Comparison of ENCODE assay signal across 20 cellular contexts in the genomic region with DNA sequence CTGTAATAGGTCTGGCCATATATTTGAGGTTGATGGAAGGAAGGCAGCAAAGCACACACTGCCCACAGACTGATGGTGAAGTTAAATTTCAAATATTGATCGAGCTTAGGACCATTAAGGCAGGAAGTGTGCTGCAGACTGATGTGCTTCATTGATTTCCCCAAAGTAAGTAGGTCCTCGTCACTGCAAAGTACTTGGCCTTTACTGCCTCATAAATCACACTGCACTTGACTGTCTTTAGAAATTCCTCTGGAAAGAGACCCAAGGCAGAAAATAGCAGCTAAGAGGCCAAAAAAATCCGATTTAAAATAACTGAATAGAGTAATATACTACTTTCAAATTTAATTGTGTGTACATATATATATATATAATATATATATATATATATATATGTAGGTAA.
"Had no signal": no experiment of that assay in that cellular context is flagged by ENCODE, and none has a peak within 500 bp of the region (broad histone marks: within the 10 kb centered on the region; RNA-seq: fewer than 3 reads in every experiment).

No MANE protein-coding gene starts in this region.

- H3K27ac Mint-ChIP-seq: mesothelial cell of epicardium; progenitor cell of endocrine pancreas; stimulated activated memory B cell treated with anti-CD40 and anti-IgM and Interleukin-4, amounts not matched to agents 10 μg/mL and 1 μg/mL and 100 μg/mL, for 72 hours; stimulated activated naive CD8-positive, alpha-beta T cell treated with anti-CD3 and anti-CD28 coated beads, Interleukin-15, amount 100 ng/mL, for 72 hours; type B pancreatic cell had no signal

- H3K9me3 Mint-ChIP-seq: mesothelial cell of epicardium; naive B cell; natural killer cell; stimulated activated memory B cell treated with anti-CD40 and anti-IgM and Interleukin-4, amounts not matched to agents 10 μg/mL and 1 μg/mL and 100 μg/mL, for 72 hours; stimulated activated naive CD8-positive, alpha-beta T cell treated with anti-CD3 and anti-CD28 coated beads, Interleukin-15, amount 100 ng/mL, for 72 hours; type B pancreatic cell had no signal

- ATAC-seq: left cardiac atrium; left lung; natural killer cell; right cardiac atrium; sciatic nerve; stimulated activated memory B cell treated with anti-CD40 and anti-IgM and Interleukin-4, amounts not matched to agents 10 μg/mL and 1 μg/mL and 100 μg/mL, for 72 hours; stimulated activated naive CD8-positive, alpha-beta T cell treated with anti-CD3 and anti-CD28 coated beads, Interleukin-15, amount 100 ng/mL, for 72 hours had no signal

- H3K27me3 Mint-ChIP-seq: naive B cell; progenitor cell of endocrine pancreas; stimulated activated memory B cell treated with anti-CD40 and anti-IgM and Interleukin-4, amounts not matched to agents 10 μg/mL and 1 μg/mL and 100 μg/mL, for 72 hours; stimulated activated naive CD8-positive, alpha-beta T cell treated with anti-CD3 and anti-CD28 coated beads, Interleukin-15, amount 100 ng/mL, for 72 hours; type B pancreatic cell had no signal

- H3K4me3 Mint-ChIP-seq: mesothelial cell of epicardium; naive B cell; natural killer cell; stimulated activated memory B cell treated with anti-CD40 and anti-IgM and Interleukin-4, amounts not matched to agents 10 μg/mL and 1 μg/mL and 100 μg/mL, for 72 hours; stimulated activated naive CD8-positive, alpha-beta T cell treated with anti-CD3 and anti-CD28 coated beads, Interleukin-15, amount 100 ng/mL, for 72 hours; type B pancreatic cell had no signal

- DNase-seq: kidney glomerular epithelial cell; left cardiac atrium; left lung; mesendoderm; naive B cell; natural killer cell; ovary; retina; right cardiac atrium; spleen; stimulated activated CD4-positive, alpha-beta T cell treated with anti-CD3 and anti-CD28 coated beads, Interleukin-4, amount 100 ng/mL, for 24 hours; stimulated activated naive CD4-positive, alpha-beta T cell treated with Interleukin-2 at 50 U/mL for 16 hours; stimulated activated naive CD8-positive, alpha-beta T cell treated with anti-CD3 and anti-CD28 coated beads, Interleukin-15, amount 100 ng/mL, for 72 hours; substantia nigra; uterus had no signal

- H3K36me3 Mint-ChIP-seq: naive B cell; natural killer cell; stimulated activated memory B cell treated with anti-CD40 and anti-IgM and Interleukin-4, amounts not matched to agents 10 μg/mL and 1 μg/mL and 100 μg/mL, for 72 hours had no signal
